In genomic region chr17:33929181-33929724, GRCh38 we compare ENCODE assay signal across 1 cellular context.
TF ChIP-seq lines count a peak whose summit lies in the region.

No MANE protein-coding gene starts in this region.

TF ChIP-seq in WTC11, 78 proteins besides CTCF, POLR2A, EP300 and RAD21 (continued from another document):
- TF ChIP-seq PRDM15 (CRISPR knock-in tag; IDR thresholded peaks at IDR 0.05) (peak; percentile 58; the same call in 1 of the 2 replicates), ELF4 (CRISPR knock-in tag; IDR thresholded peaks at IDR 0.05; ENCODE audit: low read depth) (no peak), ETV6 (CRISPR knock-in tag; IDR thresholded peaks at IDR 0.05) (no peak), TEAD1 (CRISPR knock-in tag; IDR thresholded peaks at IDR 0.05) (no peak), SMAD4 (CRISPR knock-in tag; IDR thresholded peaks at IDR 0.05) (no peak), ZNF423 (CRISPR knock-in tag; IDR thresholded peaks at IDR 0.05) (peak; percentile 53; the same call in 1 of the 2 replicates), ATF6 (CRISPR knock-in tag; IDR thresholded peaks at IDR 0.05) (no peak), FOXK1 (CRISPR knock-in tag; IDR thresholded peaks at IDR 0.05) (peak; percentile 73; the same call in 1 of the 2 replicates), CREB1 (CRISPR knock-in tag; IDR thresholded peaks at IDR 0.05) (no peak)
- TF ChIP-seq, protein P1, sequence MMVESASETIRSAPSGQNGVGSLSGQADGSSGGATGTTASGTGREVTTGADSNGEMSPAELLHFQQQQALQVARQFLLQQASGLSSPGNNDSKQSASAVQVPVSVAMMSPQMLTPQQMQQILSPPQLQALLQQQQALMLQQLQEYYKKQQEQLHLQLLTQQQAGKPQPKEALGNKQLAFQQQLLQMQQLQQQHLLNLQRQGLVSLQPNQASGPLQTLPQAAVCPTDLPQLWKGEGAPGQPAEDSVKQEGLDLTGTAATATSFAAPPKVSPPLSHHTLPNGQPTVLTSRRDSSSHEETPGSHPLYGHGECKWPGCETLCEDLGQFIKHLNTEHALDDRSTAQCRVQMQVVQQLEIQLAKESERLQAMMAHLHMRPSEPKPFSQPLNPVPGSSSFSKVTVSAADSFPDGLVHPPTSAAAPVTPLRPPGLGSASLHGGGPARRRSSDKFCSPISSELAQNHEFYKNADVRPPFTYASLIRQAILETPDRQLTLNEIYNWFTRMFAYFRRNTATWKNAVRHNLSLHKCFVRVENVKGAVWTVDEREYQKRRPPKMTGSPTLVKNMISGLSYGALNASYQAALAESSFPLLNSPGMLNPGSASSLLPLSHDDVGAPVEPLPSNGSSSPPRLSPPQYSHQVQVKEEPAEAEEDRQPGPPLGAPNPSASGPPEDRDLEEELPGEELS (CRISPR knock-in tag; IDR thresholded peaks at IDR 0.05): peak; percentile 71; the same call in 1 of the 2 replicates
